ENCODE assay signal across 8 cellular contexts in the genomic region with DNA sequence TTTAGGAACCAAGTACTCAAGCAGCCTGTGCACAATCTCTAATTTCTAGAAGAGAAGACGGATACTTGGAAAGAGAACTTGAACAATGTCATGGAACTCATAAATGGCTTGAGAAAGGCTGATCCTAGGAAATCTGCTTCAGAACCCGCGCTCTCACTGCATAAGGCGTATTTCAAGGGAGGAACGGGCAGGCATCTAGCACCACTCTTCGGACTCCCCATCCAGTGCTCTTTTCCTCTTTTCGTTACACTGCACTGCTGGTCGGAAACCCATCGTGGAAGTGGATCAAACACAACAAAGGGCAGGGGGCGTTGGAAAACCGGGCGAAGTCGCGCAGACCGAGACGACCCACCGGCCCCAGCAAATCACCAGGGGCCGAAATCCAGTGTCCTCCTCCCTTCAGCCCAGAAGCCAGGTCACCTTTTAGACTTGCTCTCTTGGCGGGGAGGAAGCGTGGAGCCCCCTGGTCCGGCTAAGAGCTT. TPM values are rescaled to one million over a fixed set of nuclear protein-coding genes. Genes with fewer than 3 reads are reported as not detected.
DNase-seq lines count a peak whose midpoint lies in the region; ATAC-seq and TF ChIP-seq lines count a peak whose summit lies in the region.

No MANE protein-coding gene starts in this region.

- H3K9me3 ChIP-seq in Peyer's patch (no peaks in the 10 kb centered on the region), endocrine pancreas (ENCODE audit: control insufficient read depth, low read length) (no peaks in the 10 kb centered on the region)

- no peak for TF ChIP-seq POLR2A in Peyer's patch (IDR thresholded peaks at IDR 0.05)

- no peak for DNase-seq in Peyer's patch
- no peak for DNase-seq in naive B cell
- no peak for DNase-seq in NCI-H2196 (lab: John Stamatoyannopoulos, UW; ENCODE audit: unreplicated experiment)
- DNase-seq in Ammon's horn (ENCODE audit: low spot score): no peak
- no peak for DNase-seq in SKM-1 (lab: John Stamatoyannopoulos, UW; ENCODE audit: unreplicated experiment)
- no peak for DNase-seq in MV-4-11 (lab: John Stamatoyannopoulos, UW)

- H3K27me3 ChIP-seq in Peyer's patch: no peaks in the 10 kb centered on the region
- no peaks in the 10 kb centered on the region for H3K27me3 ChIP-seq in endocrine pancreas (ENCODE audit: control insufficient read depth, insufficient read depth, low read length)

- H3K4me1 ChIP-seq in Peyer's patch (peaks cover 0 to 18% (median 7%) of the 10 kb centered on the region in 4 donors), endocrine pancreas (ENCODE audit: control insufficient read depth, insufficient read depth, low read length) (no peaks in the 10 kb centered on the region)

- peaks cover 31 to 40% (median 34%) of the 10 kb centered on the region in 3 donors for H3K4me1 Mint-ChIP-seq in naive B cell

- peak overlapping the region; percentile 71 to 95 (median 81) for H3K4me3 ChIP-seq in Peyer's patch
- peak overlapping the region; percentile 54 for H3K4me3 ChIP-seq in endocrine pancreas (ENCODE audit: control insufficient read depth, insufficient read depth, low read length)

- peak overlapping the region; percentile 93 to 99 (median 96) for H3K27ac Mint-ChIP-seq in naive B cell

- H3K9ac ChIP-seq in endocrine pancreas (ENCODE audit: control insufficient read depth, insufficient read depth, low read length): peak overlapping the region; percentile 90

- TF ChIP-seq CTCF in Peyer's patch (IDR thresholded peaks at IDR 0.05): no peak

- H3K27me3 Mint-ChIP-seq in naive B cell: no peaks in the 10 kb centered on the region

- peaks cover 0 to 5% of the 10 kb centered on the region in 2 donors for H3K36me3 Mint-ChIP-seq in naive B cell

- H3K4me3 Mint-ChIP-seq in naive B cell: peak overlapping the region; percentile 90 to 98 (median 92)

- H3K36me3 ChIP-seq in Peyer's patch (peaks cover 0 to 4% (median 0%) of the 10 kb centered on the region in 3 donors), endocrine pancreas (ENCODE audit: control insufficient read depth, insufficient read depth, low read length) (no peaks in the 10 kb centered on the region)

- peaks cover 0 to 5% (median 0%) of the 10 kb centered on the region in 7 donors for H3K9me3 Mint-ChIP-seq in naive B cell

- ATAC-seq in GM19455 (IDR thresholded peaks at IDR 0.05; ENCODE audit: unreplicated experiment): peak; percentile 11
- no peak for ATAC-seq in naive B cell (ENCODE audit: low read depth in 2 of 2)

- peak overlapping the region; percentile 92 to 99 (median 98) for H3K27ac ChIP-seq in Peyer's patch

RNA-seq across cellular contexts. Expression of a gene that starts 0.5 kb away (rescaled TPM):
- total RNA-seq in Peyer's patch: 10 to 100 TPM; 15.4 to 25.6 (median 19.5) TPM
- polyA plus RNA-seq in naive B cell (ENCODE audit: low read depth in 6 of 6): 1 to 10 TPM; 3.0 to 6.4 (median 5.2) TPM

RNA-seq across cellular contexts. Expression of a gene that starts 10.6 kb away (rescaled TPM):
- total RNA-seq in Peyer's patch: 10 to 100 TPM; 20.3 to 48.7 (median 27.1) TPM
- polyA plus RNA-seq in naive B cell (ENCODE audit: low read depth in 6 of 6): 10 to 100 TPM; 16.0 to 24.8 (median 20.4) TPM
